In the genomic region with DNA sequence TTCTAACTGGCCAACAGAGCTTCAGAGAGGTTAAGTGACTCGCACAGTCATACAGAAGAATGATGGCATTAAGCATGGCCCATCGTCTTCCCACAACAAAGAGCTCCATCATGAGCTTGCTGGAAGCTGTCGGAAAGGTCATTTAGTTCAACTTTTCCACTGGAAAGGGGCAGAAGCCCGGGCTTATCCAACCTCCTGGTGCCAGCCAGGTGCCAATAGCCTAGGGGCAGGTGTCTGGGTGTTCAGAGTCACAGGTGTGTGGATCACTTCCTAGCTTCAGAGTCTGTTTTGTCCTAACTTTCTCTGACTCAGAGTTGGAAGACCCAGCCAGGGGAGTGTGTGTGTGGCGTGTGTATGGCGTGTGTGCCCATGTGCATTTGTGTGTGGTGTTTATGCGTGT, we compare ENCODE assay signal across 23 cellular contexts. TPM values are rescaled to one million over a fixed set of nuclear protein-coding genes. Genes with fewer than 3 reads are reported as not detected.
"Had no signal": no experiment of that assay in that cellular context is flagged by ENCODE, and none has a peak within 500 bp of the region (broad histone marks: within the 10 kb centered on the region; RNA-seq: fewer than 3 reads in every experiment).

No MANE protein-coding gene starts in this region.

- H3K4me3 ChIP-seq: left lung, psoas muscle, skin epidermis, testis, upper lobe of left lung had no signal

- H3K27ac Mint-ChIP-seq: activated naive CD8-positive, alpha-beta T cell; effector memory CD8-positive, alpha-beta T cell; naive B cell; stimulated activated effector memory CD8-positive, alpha-beta T cell treated with anti-CD3 and anti-CD28 coated beads, Interleukin-12 subunit alpha, Interleukin-12 subunit beta, amount 100 ng/mL, for 72 hours; T-cell had no signal

- H3K27me3 Mint-ChIP-seq: activated naive CD8-positive, alpha-beta T cell had no signal

- H3K36me3 Mint-ChIP-seq: activated naive CD8-positive, alpha-beta T cell; naive B cell; stimulated activated effector memory CD8-positive, alpha-beta T cell treated with anti-CD3 and anti-CD28 coated beads, Interleukin-12 subunit alpha, Interleukin-12 subunit beta, amount 100 ng/mL, for 72 hours; T-cell had no signal

- H3K9me3 ChIP-seq: left lung, psoas muscle, testis, upper lobe of left lung had no signal

- H3K4me1 Mint-ChIP-seq: stimulated activated effector memory CD8-positive, alpha-beta T cell treated with anti-CD3 and anti-CD28 coated beads, Interleukin-12 subunit alpha, Interleukin-12 subunit beta, amount 100 ng/mL, for 72 hours; T-cell had no signal

- H3K27ac ChIP-seq: left lung, psoas muscle, testis, upper lobe of left lung had no signal

- H3K4me1 ChIP-seq: left lung, psoas muscle, testis, upper lobe of left lung had no signal

- H3K27me3 ChIP-seq: testis, upper lobe of left lung had no signal

- H3K36me3 ChIP-seq: left lung, upper lobe of left lung had no signal

- ATAC-seq: activated CD4-positive, CD25-positive, alpha-beta regulatory T cell treated with anti-CD3 and anti-CD28 coated beads, Interleukin-2, amount 50 U/mL, for 24 hours; effector memory CD8-positive, alpha-beta T cell; left lung; psoas muscle; right cardiac atrium; stimulated activated effector memory CD8-positive, alpha-beta T cell treated with anti-CD3 and anti-CD28 coated beads, Interleukin-12 subunit alpha, Interleukin-12 subunit beta, amount 100 ng/mL, for 72 hours; T-cell had no signal

- H3K4me3 Mint-ChIP-seq: activated naive CD8-positive, alpha-beta T cell; effector memory CD8-positive, alpha-beta T cell; naive B cell; neural crest cell; stimulated activated effector memory CD8-positive, alpha-beta T cell treated with anti-CD3 and anti-CD28 coated beads, Interleukin-12 subunit alpha, Interleukin-12 subunit beta, amount 100 ng/mL, for 72 hours; T-cell had no signal

- H3K9me3 Mint-ChIP-seq: effector memory CD8-positive, alpha-beta T cell; stimulated activated effector memory CD8-positive, alpha-beta T cell treated with anti-CD3 and anti-CD28 coated beads, Interleukin-12 subunit alpha, Interleukin-12 subunit beta, amount 100 ng/mL, for 72 hours; T-cell had no signal

- DNase-seq: activated CD8-positive, alpha-beta memory T cell treated with anti-CD3 and anti-CD28 coated beads for 24 hours; effector memory CD8-positive, alpha-beta T cell; foreskin fibroblast; glutamatergic neuron; hippocampal formation; naive B cell; psoas muscle; right cardiac atrium; stimulated activated CD4-positive, alpha-beta T cell treated with anti-CD3 and anti-CD28 coated beads, Interleukin-4, amount 100 ng/mL, for 1 hour; testis; upper lobe of left lung had no signal

RNA-seq across cellular contexts. Expression of a gene that starts 1.3 kb away (rescaled TPM):
- total RNA-seq: dermis microvascular lymphatic vessel endothelial cell, lung microvascular endothelial cell, osteoblast, psoas muscle, right cardiac atrium, T-cell had no signal
- polyA plus RNA-seq: right cardiac atrium had no signal

RNA-seq across cellular contexts. Expression of a gene that starts 46.7 kb away (rescaled TPM):
- total RNA-seq: dermis microvascular lymphatic vessel endothelial cell, left lung, lung microvascular endothelial cell, mononuclear cell, osteoblast, right cardiac atrium, T-cell, upper lobe of left lung had no signal
- polyA plus RNA-seq: keratinocyte, psoas muscle, right cardiac atrium had no signal

RNA-seq across cellular contexts. Expression of a gene that starts 52.4 kb away (rescaled TPM):
- total RNA-seq: dermis microvascular lymphatic vessel endothelial cell, lung microvascular endothelial cell, mononuclear cell, neural crest cell, osteoblast, psoas muscle, right cardiac atrium, T-cell, upper lobe of left lung had no signal
- polyA plus RNA-seq: keratinocyte, psoas muscle, right cardiac atrium had no signal
